In genomic region chr17:78727057-78727456, GRCh38 we compare ENCODE assay signal across 16 cellular contexts. TPM values are rescaled to one million over a fixed set of nuclear protein-coding genes. Genes with fewer than 3 reads are reported as not detected.
DNase-seq lines count a peak whose midpoint lies in the region; ATAC-seq and TF ChIP-seq lines count a peak whose summit lies in the region.
"Had no signal": no experiment of that assay in that cellular context is flagged by ENCODE, and none has a peak within 500 bp of the region (broad histone marks: within the 10 kb centered on the region; RNA-seq: fewer than 3 reads in every experiment).

No MANE protein-coding gene starts in this region.

- peak overlapping the region; percentile 62 to 91 (median 79) for H3K4me3 Mint-ChIP-seq in CD4-positive, alpha-beta memory T cell
- no peak overlapping the region for H3K4me3 Mint-ChIP-seq in WTC11
- peak overlapping the region; percentile 69 to 80 for H3K4me3 Mint-ChIP-seq in effector memory CD8-positive, alpha-beta T cell
- H3K4me3 Mint-ChIP-seq: nephron progenitor cell, type B pancreatic cell had no signal

- peaks cover 72 to 95% (median 86%) of the 10 kb centered on the region in 4 donors for H3K4me1 Mint-ChIP-seq in CD4-positive, alpha-beta memory T cell
- peaks cover 55% of the 10 kb centered on the region for H3K4me1 Mint-ChIP-seq in WTC11
- H3K4me1 Mint-ChIP-seq in effector memory CD8-positive, alpha-beta T cell (ENCODE audit: low read depth in 2 of 2), result peaks cover 76 to 86% of the 10 kb centered on the region in 2 donors

- WGBS in esophagus squamous epithelium, 2 donors, result 91 to 92% methylated on average over 5 of the region's 5 CpGs

- H3K36me3 ChIP-seq in BLaER1, result peaks cover 4% of the 10 kb centered on the region; the same call in 1 of the 2 replicates
- peaks cover 14% of the 10 kb centered on the region for H3K36me3 ChIP-seq in CD4-positive, alpha-beta memory T cell (ENCODE audit: insufficient read depth, low read length)
- H3K36me3 ChIP-seq in Karpas-422 (ENCODE audit: insufficient read depth, low read length), result no peaks in the 10 kb centered on the region
- peaks cover 0 to 17% (median 0%) of the 10 kb centered on the region in 3 donors for H3K36me3 ChIP-seq in esophagus squamous epithelium

- H3K9me2 ChIP-seq in Karpas-422 (replicated peaks; ENCODE audit: insufficient read depth, low read length), result no peaks in the 10 kb centered on the region

- H3K27ac ChIP-seq in BLaER1 (peak overlapping the region; percentile 85), Karpas-422 (ENCODE audit: low read length) (no peak overlapping the region), esophagus squamous epithelium (no peak overlapping the region)
- H3K27ac ChIP-seq in CD4-positive, alpha-beta memory T cell (ENCODE audit: low read depth, low read length), result peak overlapping the region; percentile 33
- H3K27ac ChIP-seq: hepatocyte, WERI-Rb-1 had no signal

- H3K4me2 ChIP-seq in BLaER1, result peak overlapping the region; percentile 96
- no peak overlapping the region for H3K4me2 ChIP-seq in Karpas-422 (ENCODE audit: low read depth, low read length, poor library complexity, severe bottlenecking)
- H3K4me2 ChIP-seq: hepatocyte had no signal

- no peak for DNase-seq in CD4-positive, alpha-beta memory T cell
- DNase-seq in WTC11 (ENCODE audit: low spot score) (no peak), Karpas-422 (no peak), GM19240 (ENCODE audit: insufficient read length, low spot score) (no peak), esophagus squamous epithelium (lab: John Stamatoyannopoulos, UW) (no peak), NCI-H748 (lab: John Stamatoyannopoulos, UW; ENCODE audit: unreplicated experiment) (no peak)
- no peak for DNase-seq in effector memory CD8-positive, alpha-beta T cell
- DNase-seq: aorta; DMS53; NCI-H1436; nephron progenitor cell; stimulated activated CD4-positive, alpha-beta T cell treated with anti-CD3 and anti-CD28 coated beads, Interleukin-12 subunit alpha, Interleukin-12 subunit beta, amount 100 ng/mL, for 4 hours; WERI-Rb-1 had no signal

- H2AFZ ChIP-seq in Karpas-422 (ENCODE audit: low read length), result no peak overlapping the region
- H2AFZ ChIP-seq: hepatocyte had no signal

- intact Hi-C loops in CD4-positive, alpha-beta memory T cell (cut with micrococcal nuclease), result no loop called here
- intact Hi-C loops in esophagus squamous epithelium (cut with DNase I), result no loop called here

- H3K79me2 ChIP-seq in Karpas-422 (ENCODE audit: low read length), result no peaks in the 10 kb centered on the region

- H3K27me3 ChIP-seq in BLaER1, result no peaks in the 10 kb centered on the region
- H3K27me3 ChIP-seq in CD4-positive, alpha-beta memory T cell (ENCODE audit: insufficient read depth, low read length), result no peaks in the 10 kb centered on the region
- no peaks in the 10 kb centered on the region for H3K27me3 ChIP-seq in Karpas-422 (ENCODE audit: low read length)
- no peaks in the 10 kb centered on the region for H3K27me3 ChIP-seq in esophagus squamous epithelium
- H3K27me3 ChIP-seq: hepatocyte had no signal

- H3K4me3 ChIP-seq in BLaER1 (no peak overlapping the region), Karpas-422 (ENCODE audit: low read length) (no peak overlapping the region), esophagus squamous epithelium (no peak overlapping the region)
- H3K4me3 ChIP-seq in CD4-positive, alpha-beta memory T cell (ENCODE audit: low read length in 2 of 2), result no peak overlapping the region
- H3K4me3 ChIP-seq: hepatocyte had no signal

- peak overlapping the region; percentile 11; the same call in 1 of the 2 replicates for H3K9ac ChIP-seq in BLaER1
- no peak overlapping the region for H3K9ac ChIP-seq in Karpas-422 (ENCODE audit: low read length)

- CTCF ChIA-PET in CD4-positive, alpha-beta memory T cell (lab: Charles Lee; ENCODE audit: partially characterized antibody), result interaction anchor here (1.0 to 2.5 kb wide), 4 partner anchors 15 to 29 kb away, joined by 3 to 12 read pairs (median 6); no protein-coding TSS in a partner anchor
- CTCF ChIA-PET in WTC11 (lab: Charles Lee), result interaction anchor here (1.2 to 1.8 kb wide), 2 partner anchors 19 to 72 kb away, joined by 3 to 6 read pairs; no protein-coding TSS in a partner anchor

- H3K27ac Mint-ChIP-seq in CD4-positive, alpha-beta memory T cell, result peak overlapping the region; percentile 50 to 92 (median 88)
- H3K27ac Mint-ChIP-seq in WTC11, result peak overlapping the region; percentile 56
- H3K27ac Mint-ChIP-seq in effector memory CD8-positive, alpha-beta T cell, result peak overlapping the region; percentile 85 to 91
- H3K27ac Mint-ChIP-seq: type B pancreatic cell had no signal

- H3K27me3 Mint-ChIP-seq in CD4-positive, alpha-beta memory T cell, result no peaks in the 10 kb centered on the region
- peaks cover 5% of the 10 kb centered on the region; the same call in 1 of the 2 replicates for H3K27me3 Mint-ChIP-seq in WTC11 (ENCODE audit: low read depth)
- H3K27me3 Mint-ChIP-seq in effector memory CD8-positive, alpha-beta T cell, result no peaks in the 10 kb centered on the region
- H3K27me3 Mint-ChIP-seq: type B pancreatic cell had no signal

- no peak for ATAC-seq in WTC11
- ATAC-seq in effector memory CD8-positive, alpha-beta T cell (replicated peaks), result no peak

- H4K20me1 ChIP-seq in BLaER1 (peaks cover 58% of the 10 kb centered on the region), Karpas-422 (ENCODE audit: insufficient read depth, low read depth, low read length) (peaks cover 62% of the 10 kb centered on the region)

- POLR2A ChIA-PET in CD4-positive, alpha-beta memory T cell (lab: Charles Lee; ENCODE audit: partially characterized antibody), result interaction anchor here (0.9 to 9.8 kb wide), 8 partner anchors 11 to 92 kb away, joined by 3 to 125 read pairs (median 16); no protein-coding TSS in a partner anchor
- POLR2A ChIA-PET in WTC11 (lab: Charles Lee), result no interaction called here

- no peak for TF ChIP-seq POLR2A in esophagus squamous epithelium (IDR thresholded peaks at IDR 0.05)

- H3K4me1 ChIP-seq in BLaER1, result peaks cover 100% of the 10 kb centered on the region
- peaks cover 99% of the 10 kb centered on the region for H3K4me1 ChIP-seq in CD4-positive, alpha-beta memory T cell (ENCODE audit: insufficient read depth, low read length)
- H3K4me1 ChIP-seq in Karpas-422 (ENCODE audit: low read length), result peaks cover 14% of the 10 kb centered on the region
- H3K4me1 ChIP-seq in esophagus squamous epithelium, result peaks cover 27 to 92% (median 32%) of the 10 kb centered on the region in 3 donors

- peaks cover 0 to 10% (median 0%) of the 10 kb centered on the region in 8 donors for H3K9me3 Mint-ChIP-seq in CD4-positive, alpha-beta memory T cell
- H3K9me3 Mint-ChIP-seq in WTC11, result no peaks in the 10 kb centered on the region
- no peaks in the 10 kb centered on the region for H3K9me3 Mint-ChIP-seq in effector memory CD8-positive, alpha-beta T cell
- H3K9me3 Mint-ChIP-seq: type B pancreatic cell had no signal

- H3K9me3 ChIP-seq in BLaER1 (no peaks in the 10 kb centered on the region), Karpas-422 (ENCODE audit: low read length) (no peaks in the 10 kb centered on the region), esophagus squamous epithelium (no peaks in the 10 kb centered on the region)
- H3K9me3 ChIP-seq in CD4-positive, alpha-beta memory T cell (ENCODE audit: control insufficient read depth in 1 of 2, low read length in 2 of 2), result no peaks in the 10 kb centered on the region

- H3K36me3 Mint-ChIP-seq in CD4-positive, alpha-beta memory T cell, result peaks cover 11 to 56% of the 10 kb centered on the region in 2 donors
- no peaks in the 10 kb centered on the region for H3K36me3 Mint-ChIP-seq in WTC11
- peaks cover 81% of the 10 kb centered on the region for H3K36me3 Mint-ChIP-seq in effector memory CD8-positive, alpha-beta T cell (ENCODE audit: insufficient read depth)

- TF ChIP-seq CTCF in WTC11 (IDR thresholded peaks at IDR 0.05) (no peak), esophagus squamous epithelium (IDR thresholded peaks at IDR 0.05) (no peak)

TF ChIP-seq in WTC11, 78 proteins besides CTCF, POLR2A, EP300 and RAD21 (continues in another document):
- TF ChIP-seq, protein P1, sequence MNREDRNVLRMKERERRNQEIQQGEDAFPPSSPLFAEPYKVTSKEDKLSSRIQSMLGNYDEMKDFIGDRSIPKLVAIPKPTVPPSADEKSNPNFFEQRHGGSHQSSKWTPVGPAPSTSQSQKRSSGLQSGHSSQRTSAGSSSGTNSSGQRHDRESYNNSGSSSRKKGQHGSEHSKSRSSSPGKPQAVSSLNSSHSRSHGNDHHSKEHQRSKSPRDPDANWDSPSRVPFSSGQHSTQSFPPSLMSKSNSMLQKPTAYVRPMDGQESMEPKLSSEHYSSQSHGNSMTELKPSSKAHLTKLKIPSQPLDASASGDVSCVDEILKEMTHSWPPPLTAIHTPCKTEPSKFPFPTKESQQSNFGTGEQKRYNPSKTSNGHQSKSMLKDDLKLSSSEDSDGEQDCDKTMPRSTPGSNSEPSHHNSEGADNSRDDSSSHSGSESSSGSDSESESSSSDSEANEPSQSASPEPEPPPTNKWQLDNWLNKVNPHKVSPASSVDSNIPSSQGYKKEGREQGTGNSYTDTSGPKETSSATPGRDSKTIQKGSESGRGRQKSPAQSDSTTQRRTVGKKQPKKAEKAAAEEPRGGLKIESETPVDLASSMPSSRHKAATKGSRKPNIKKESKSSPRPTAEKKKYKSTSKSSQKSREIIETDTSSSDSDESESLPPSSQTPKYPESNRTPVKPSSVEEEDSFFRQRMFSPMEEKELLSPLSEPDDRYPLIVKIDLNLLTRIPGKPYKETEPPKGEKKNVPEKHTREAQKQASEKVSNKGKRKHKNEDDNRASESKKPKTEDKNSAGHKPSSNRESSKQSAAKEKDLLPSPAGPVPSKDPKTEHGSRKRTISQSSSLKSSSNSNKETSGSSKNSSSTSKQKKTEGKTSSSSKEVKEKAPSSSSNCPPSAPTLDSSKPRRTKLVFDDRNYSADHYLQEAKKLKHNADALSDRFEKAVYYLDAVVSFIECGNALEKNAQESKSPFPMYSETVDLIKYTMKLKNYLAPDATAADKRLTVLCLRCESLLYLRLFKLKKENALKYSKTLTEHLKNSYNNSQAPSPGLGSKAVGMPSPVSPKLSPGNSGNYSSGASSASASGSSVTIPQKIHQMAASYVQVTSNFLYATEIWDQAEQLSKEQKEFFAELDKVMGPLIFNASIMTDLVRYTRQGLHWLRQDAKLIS (CRISPR knock-in tag; IDR thresholded peaks at IDR 0.05; ENCODE audit: borderline replicate concordance), result no peak

RNA-seq across cellular contexts. Expression of gene CYTH1, which starts 55.0 kb away (rescaled TPM):
- total RNA-seq in CD4-positive, alpha-beta memory T cell, result 100 to 1,000 TPM; 380 to 390 TPM
- polyA plus RNA-seq in CD4-positive, alpha-beta memory T cell, result 100 to 1,000 TPM; 271 to 370 TPM
- total RNA-seq in WTC11 (2021) (15.1 to 20.0 TPM (median 15.8 TPM) in 3 replicates), esophagus squamous epithelium (10 to 100 TPM; 42.1 to 86.7 (median 67.5) TPM)
- 9.6 and 15.8 TPM in 2 replicates for total RNA-seq in Karpas-422 (2014; rRNA removed; shearing (Covaris generic); ENCODE audit: low replicate concordance)

Comparison
In these comparisons a context has a peak if more than half of its experiments do, and no peak if none do; other contexts are left out.
1. H3K27ac ChIP-seq: peak in BLaER1 (single experiment) and CD4-positive, alpha-beta memory T cell (single experiment); none in Karpas-422 (single experiment) and esophagus squamous epithelium (0 of 4).
2. RNA of gene CYTH1, which starts 55.0 kb away (total RNA-seq): 380 to 390 TPM in CD4-positive, alpha-beta memory T cell; 42.1 to 86.7 TPM in esophagus squamous epithelium, 15.1 to 20.0 TPM in WTC11 and 9.6 to 15.8 TPM in Karpas-422; every median in the first group is over 4 times any median in the second.
3. Peak in every context shown above with its lines, with median percentiles within 50 percentile points of each other: H3K27ac Mint-ChIP-seq.